17 cellular contexts compared by ENCODE assay signal in genomic region chr16:26344976-26345375, GRCh38.
DNase-seq lines count a peak whose midpoint lies in the region; ATAC-seq, FAIRE-seq and TF ChIP-seq lines count a peak whose summit lies in the region.
"Had no signal": no experiment of that assay in that cellular context is flagged by ENCODE, and none has a peak within 500 bp of the region (broad histone marks: within the 10 kb centered on the region; RNA-seq: fewer than 3 reads in every experiment).

No MANE protein-coding gene starts in this region.

- no peak for ATAC-seq in WTC11

- H3K27me3 Mint-ChIP-seq in WTC11 (ENCODE audit: low read depth) (peaks cover 3% of the 10 kb centered on the region; the same call in 1 of the 2 replicates), nephron progenitor cell (ENCODE audit: low read depth, poor library complexity) (peaks cover 4% of the 10 kb centered on the region)
- H3K27me3 Mint-ChIP-seq: CD4-positive, alpha-beta T cell had no signal

- DNase-seq in WTC11 (ENCODE audit: low spot score) (no peak), H1 (ENCODE audit: low read depth in 1 of 2, low spot score in 2 of 2) (no peak), nephron progenitor cell (no peak), activated T-cell treated with anti-CD3 and anti-CD28 coated beads for 4 hours (no peak), right atrium auricular region (ENCODE audit: low spot score) (no peak), H54 (ENCODE audit: insufficient read length, low spot score) (no peak), SKM-1 treated with dmso at 0.1 percent for 144 hours (lab: John Stamatoyannopoulos, UW; ENCODE audit: unreplicated experiment) (no peak)
- DNase-seq: ACHN; Caco-2; CD4-positive, alpha-beta T cell; GF-D8; GOT3; HCEC 1CT had no signal

- H2BK5ac ChIP-seq in H1 (ENCODE audit: low read depth, low read length): no peak overlapping the region

- H3K4me3 ChIP-seq in H1 (ENCODE audit: extremely low read depth in 1 of 4, insufficient read depth in 2 of 4, low read depth in 3 of 4, low read length in 4 of 4) (no peak overlapping the region), right atrium auricular region (no peak overlapping the region)

- H3K23ac ChIP-seq in H1 (ENCODE audit: insufficient read length): no peak overlapping the region

- no peaks in the 10 kb centered on the region for H3K79me1 ChIP-seq in H1 (ENCODE audit: low read depth, low read length)

- H3K27me3 ChIP-seq in H1 (replicated peaks in 1 of 4; ENCODE audit: control insufficient read depth in 3 of 4, extremely low read depth in 1 of 4, insufficient read depth in 3 of 4, low read length in 3 of 4) (no peaks in the 10 kb centered on the region), right atrium auricular region (no peaks in the 10 kb centered on the region)

- H3K27ac Mint-ChIP-seq in WTC11: peak overlapping the region; percentile 36; the same call in 1 of the 2 replicates
- peak overlapping the region; percentile 2 for H3K27ac Mint-ChIP-seq in nephron progenitor cell
- H3K27ac Mint-ChIP-seq: CD4-positive, alpha-beta T cell had no signal

- H3K56ac ChIP-seq in H1 (replicated peaks; ENCODE audit: insufficient read length, low read depth, low read length): no peak overlapping the region

- H4K8ac ChIP-seq in H1 (ENCODE audit: extremely low read depth, insufficient read depth, low read length): no peak overlapping the region

- H2AK5ac ChIP-seq in H1 (ENCODE audit: low read depth, low read length): 0 out of 2 replicates have a peak overlapping the region, but pooled peaks have one; percentile 53

- TF ChIP-seq POLR2A in H1 (IDR thresholded peaks at IDR 0.05; ENCODE audit: control extremely low read depth in 1 of 2, low read depth in 2 of 2, low read length in 2 of 2) (no peak), H54 (IDR thresholded peaks at IDR 0.05; ENCODE audit: low read depth, low read length) (no peak)

- H3K36me3 ChIP-seq in H1 (ENCODE audit: control insufficient read depth in 2 of 4, insufficient read depth in 4 of 4, low read length in 3 of 4): no peaks in the 10 kb centered on the region
- no peaks in the 10 kb centered on the region for H3K36me3 ChIP-seq in right atrium auricular region

- H4K20me1 ChIP-seq in H1 (replicated peaks in 1 of 2; ENCODE audit: control insufficient read depth in 1 of 2, insufficient read depth in 2 of 2, low read length in 2 of 2): no peaks in the 10 kb centered on the region

- peak overlapping the region; percentile 55 for H2BK12ac ChIP-seq in H1 (ENCODE audit: low read depth, low read length)

- no peaks in the 10 kb centered on the region for H3K23me2 ChIP-seq in H1 (ENCODE audit: low read depth, low read length)

- no peaks in the 10 kb centered on the region for H3K79me2 ChIP-seq in H1 (ENCODE audit: control insufficient read depth in 1 of 2, insufficient read depth in 2 of 2, low read length in 2 of 2)

- no peak overlapping the region for H3K4ac ChIP-seq in H1 (replicated peaks; ENCODE audit: insufficient read length, low read depth, low read length)

- H3K4me1 ChIP-seq in H1 (replicated peaks in 1 of 4; ENCODE audit: control insufficient read depth in 3 of 4, insufficient read depth in 4 of 4, low read length in 3 of 4) (no peaks in the 10 kb centered on the region), right atrium auricular region (no peaks in the 10 kb centered on the region)
- H3K4me1 ChIP-seq: Caco-2 had no signal

- H3K27ac ChIP-seq in H1 (ENCODE audit: low read depth, low read length): no peak overlapping the region
- H3K27ac ChIP-seq in right atrium auricular region: no peak overlapping the region
- H3K27ac ChIP-seq: C4-2B, HL-60 had no signal

- no peak overlapping the region; the same call in 1 of the 2 replicates for H3K18ac ChIP-seq in H1 (ENCODE audit: extremely low read depth, low read length)

- no peak overlapping the region for H4K91ac ChIP-seq in H1 (replicated peaks; ENCODE audit: insufficient read length, low read length)

- H3K4me1 Mint-ChIP-seq in WTC11: peaks cover 6% of the 10 kb centered on the region; the same call in 1 of the 2 replicates
- peaks cover 10% of the 10 kb centered on the region for H3K4me1 Mint-ChIP-seq in nephron progenitor cell

- no peak overlapping the region for H2BK120ac ChIP-seq in H1 (replicated peaks; ENCODE audit: low read depth, low read length)

- peaks cover 4% of the 10 kb centered on the region; the same call in 1 of the 2 replicates for H3K9me3 Mint-ChIP-seq in WTC11
- no peaks in the 10 kb centered on the region for H3K9me3 Mint-ChIP-seq in nephron progenitor cell
- H3K9me3 Mint-ChIP-seq: CD4-positive, alpha-beta T cell had no signal

- no peak overlapping the region for H2BK15ac ChIP-seq in H1 (ENCODE audit: low read length)

- H3K36me3 Mint-ChIP-seq in WTC11 (no peaks in the 10 kb centered on the region), nephron progenitor cell (ENCODE audit: low read depth) (no peaks in the 10 kb centered on the region)

- POLR2A ChIA-PET in WTC11 (lab: Charles Lee): no interaction called here
- POLR2A ChIA-PET in H1 (lab: Charles Lee; ENCODE audit: partially characterized antibody): no interaction called here

- H3K14ac ChIP-seq in H1 (ENCODE audit: insufficient read length): no peak overlapping the region

- 78% methylated on average over 5 of the region's 5 CpGs; no CpG with 5 or more reads in 1 of the 2 experiments for WGBS in H1 (ENCODE audit: extremely low coverage in 1 of 2, insufficient coverage in 1 of 2, insufficient read length in 1 of 2, insufficient replicate concordance in 2 of 2, low coverage in 1 of 2, low lambda C conversion rate in 2 of 2, missing lambda C conversion rate in 1 of 2), 2 experiments

- H3K9ac ChIP-seq in H1 (replicated peaks in 1 of 4; ENCODE audit: extremely low read depth in 1 of 4, low read depth in 3 of 4, low read length in 3 of 4): no peak overlapping the region

- TF ChIP-seq CTCF in WTC11 (IDR thresholded peaks at IDR 0.05) (no peak), H1 (IDR thresholded peaks at IDR 0.05; ENCODE audit: control extremely low read depth in 1 of 3, insufficient read depth in 1 of 3, low read depth in 1 of 3, low read length in 3 of 3) (no peak), nephron progenitor cell (IDR thresholded peaks at IDR 0.05) (no peak), right atrium auricular region (IDR thresholded peaks at IDR 0.05) (no peak)

- H4K5ac ChIP-seq in H1 (ENCODE audit: insufficient read length, low read depth, low read length): no peak overlapping the region

- FAIRE-seq in H1 (lab: Jason Lieb, UNC) (no peak), H54 (lab: Jason Lieb, UNC) (no peak)
- FAIRE-seq: A204.1, D721Med had no signal

- TF ChIP-seq EP300 in H1 (IDR thresholded peaks at IDR 0.05; ENCODE audit: borderline replicate concordance in 1 of 2, low read depth in 2 of 2, low read length in 2 of 2): no peak

- CTCF ChIA-PET in WTC11 (lab: Charles Lee) (no interaction called here), H1 (lab: Charles Lee; ENCODE audit: partially characterized antibody) (interaction anchor here (1.1 to 1.4 kb wide), 2 partner anchors 12 to 322 kb away, joined by 3 read pairs; no protein-coding TSS in a partner anchor)

- H3K9me3 ChIP-seq in H1 (ENCODE audit: insufficient read depth in 2 of 2, low read depth in 1 of 2, low read length in 1 of 2) (no peaks in the 10 kb centered on the region), right atrium auricular region (no peaks in the 10 kb centered on the region)
- H3K9me3 ChIP-seq: Caco-2 had no signal

- no peak overlapping the region for H2AFZ ChIP-seq in H1 (ENCODE audit: low read length)

- no peak overlapping the region for H3K4me2 ChIP-seq in H1 (ENCODE audit: insufficient read depth in 1 of 2, low read depth in 2 of 2, low read length in 2 of 2)

- H2BK20ac ChIP-seq in H1 (ENCODE audit: low read length): no peak overlapping the region

- TF ChIP-seq RAD21 in H1 (IDR thresholded peaks at IDR 0.05 in 1 of 2, conservative IDR thresholded peaks at IDR 0.05 in 1 of 2; ENCODE audit: low read depth in 2 of 2, low read length in 2 of 2): no peak

- H3K4me3 Mint-ChIP-seq in WTC11 (no peak overlapping the region), nephron progenitor cell (no peak overlapping the region)
- H3K4me3 Mint-ChIP-seq: CD4-positive, alpha-beta T cell had no signal

TF ChIP-seq in WTC11, 78 proteins besides CTCF, POLR2A, EP300 and RAD21 (continues in another document):
- TF ChIP-seq CDX4 (CRISPR knock-in tag; IDR thresholded peaks at IDR 0.05; ENCODE audit: borderline replicate concordance) (no peak), CBFB (CRISPR knock-in tag; IDR thresholded peaks at IDR 0.05; ENCODE audit: low read depth) (no peak), ZNF263 (CRISPR knock-in tag; IDR thresholded peaks at IDR 0.05; ENCODE audit: low read depth) (no peak), HMGA2 (CRISPR knock-in tag; IDR thresholded peaks at IDR 0.05) (no peak)

TF ChIP-seq in H1, 55 proteins besides CTCF, POLR2A, EP300 and RAD21:
- TF ChIP-seq BRCA1 (IDR thresholded peaks at IDR 0.05; ENCODE audit: low read depth, low read length) (no peak), CREB1 (IDR thresholded peaks at IDR 0.05) (no peak), FOSL1 (IDR thresholded peaks at IDR 0.05; ENCODE audit: insufficient read depth, low read depth, low read length) (no peak), EZH2 (IDR thresholded peaks at IDR 0.05; ENCODE audit: low read depth, low read length, severe bottlenecking) (no peak), TCF12 (IDR thresholded peaks at IDR 0.05; ENCODE audit: low read depth, low read length) (no peak), CBX8 (IDR thresholded peaks at IDR 0.05; ENCODE audit: borderline replicate concordance, low read depth, low read length) (no peak), RBBP5 (IDR thresholded peaks at IDR 0.05; ENCODE audit: borderline replicate concordance, low read depth, low read length) (no peak), RFX5 (IDR thresholded peaks at IDR 0.05; ENCODE audit: borderline replicate concordance, low read depth, low read length) (no peak), SIX5 (IDR thresholded peaks at IDR 0.05; ENCODE audit: low read depth, low read length) (no peak), CTBP2 (IDR thresholded peaks at IDR 0.05; ENCODE audit: borderline replicate concordance, insufficient read depth, insufficient read length, low read length) (no peak), SIRT6 (IDR thresholded peaks at IDR 0.05; ENCODE audit: low read length) (no peak), SP1 (IDR thresholded peaks at IDR 0.05; ENCODE audit: low read depth, low read length) (no peak)
- TF ChIP-seq, protein P1, sequence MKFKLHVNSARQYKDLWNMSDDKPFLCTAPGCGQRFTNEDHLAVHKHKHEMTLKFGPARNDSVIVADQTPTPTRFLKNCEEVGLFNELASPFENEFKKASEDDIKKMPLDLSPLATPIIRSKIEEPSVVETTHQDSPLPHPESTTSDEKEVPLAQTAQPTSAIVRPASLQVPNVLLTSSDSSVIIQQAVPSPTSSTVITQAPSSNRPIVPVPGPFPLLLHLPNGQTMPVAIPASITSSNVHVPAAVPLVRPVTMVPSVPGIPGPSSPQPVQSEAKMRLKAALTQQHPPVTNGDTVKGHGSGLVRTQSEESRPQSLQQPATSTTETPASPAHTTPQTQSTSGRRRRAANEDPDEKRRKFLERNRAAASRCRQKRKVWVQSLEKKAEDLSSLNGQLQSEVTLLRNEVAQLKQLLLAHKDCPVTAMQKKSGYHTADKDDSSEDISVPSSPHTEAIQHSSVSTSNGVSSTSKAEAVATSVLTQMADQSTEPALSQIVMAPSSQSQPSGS (IDR thresholded peaks at IDR 0.05; ENCODE audit: low read length): no peak
